Comparison of ENCODE assay signal across 22 cellular contexts in genomic region chr10:50919010-50919409, GRCh38. TPM values are rescaled to one million over a fixed set of nuclear protein-coding genes. Genes with fewer than 3 reads are reported as not detected.
"Had no signal": no experiment of that assay in that cellular context is flagged by ENCODE, and none has a peak within 500 bp of the region (broad histone marks: within the 10 kb centered on the region; RNA-seq: fewer than 3 reads in every experiment).

No MANE protein-coding gene starts in this region.

- H3K4me3 ChIP-seq: body of pancreas, colonic mucosa, lung, sigmoid colon, thoracic aorta had no signal

- H3K36me3 ChIP-seq: colonic mucosa, sigmoid colon, thoracic aorta had no signal

- H3K27me3 ChIP-seq: body of pancreas, colonic mucosa, sigmoid colon had no signal

- DNase-seq: activated CD4-positive, alpha-beta memory T cell treated with anti-CD3 and anti-CD28 coated beads, Interleukin-2, amount 10 ng/mL, durations not matched to agents 7 days and 5 days; activated CD4-positive, alpha-beta T cell treated with anti-CD3 and anti-CD28 coated beads for 48 hours; activated CD4-positive, CD25-positive, alpha-beta regulatory T cell; activated CD8-positive, alpha-beta memory T cell treated with anti-CD3 and anti-CD28 coated beads, Interleukin-2, amount 10 ng/mL, durations not matched to agents 7 days and 5 days; activated naive CD4-positive, alpha-beta T cell; activated naive CD8-positive, alpha-beta T cell treated with anti-CD3 and anti-CD28 coated beads for 36 hours; amygdala; body of pancreas; colonic mucosa; endodermal cell; erythroblast; midbrain; nucleus accumbens; sigmoid colon; stimulated activated CD4-positive, alpha-beta T cell treated with anti-CD3 and anti-CD28 coated beads, Interleukin-4, amount 100 ng/mL, for 24 hours; T-helper 9 cell had no signal

- H3K27ac ChIP-seq: body of pancreas, colonic mucosa, sigmoid colon, thoracic aorta had no signal

- H3K9me3 ChIP-seq: body of pancreas, colonic mucosa had no signal

- FAIRE-seq: islet of Langerhans had no signal

- H3K4me1 ChIP-seq: body of pancreas, colonic mucosa had no signal

- ATAC-seq: activated CD8-positive, alpha-beta memory T cell treated with anti-CD3 and anti-CD28 coated beads, Interleukin-2, amount 10 ng/mL, durations not matched to agents 7 days and 5 days; activated T-helper 17 cell treated with anti-CD3 and anti-CD28 coated beads, Interleukin-2, amount 50 U/mL, for 72 hours; body of pancreas; stimulated activated effector memory CD8-positive, alpha-beta T cell treated with anti-CD3 and anti-CD28 coated beads, Interleukin-12 subunit alpha, Interleukin-12 subunit beta, amount 100 ng/mL, for 72 hours had no signal

RNA-seq across cellular contexts. Expression of gene A1CF, which starts 33.6 kb away (rescaled TPM):
- total RNA-seq: activated CD4-positive, alpha-beta memory T cell treated with anti-CD3 and anti-CD28 coated beads, Interleukin-2, amount 10 ng/mL, durations not matched to agents 7 days and 5 days; activated CD8-positive, alpha-beta memory T cell treated with anti-CD3 and anti-CD28 coated beads, Interleukin-2, amount 10 ng/mL, durations not matched to agents 7 days and 5 days; activated naive CD8-positive, alpha-beta T cell treated with anti-CD3 and anti-CD28 coated beads for 36 hours; activated T-helper 17 cell treated with anti-CD3 and anti-CD28 coated beads, Interleukin-2, amount 50 U/mL, for 72 hours; thoracic aorta; ureter had no signal
